8 cellular contexts compared by ENCODE assay signal in the genomic region with DNA sequence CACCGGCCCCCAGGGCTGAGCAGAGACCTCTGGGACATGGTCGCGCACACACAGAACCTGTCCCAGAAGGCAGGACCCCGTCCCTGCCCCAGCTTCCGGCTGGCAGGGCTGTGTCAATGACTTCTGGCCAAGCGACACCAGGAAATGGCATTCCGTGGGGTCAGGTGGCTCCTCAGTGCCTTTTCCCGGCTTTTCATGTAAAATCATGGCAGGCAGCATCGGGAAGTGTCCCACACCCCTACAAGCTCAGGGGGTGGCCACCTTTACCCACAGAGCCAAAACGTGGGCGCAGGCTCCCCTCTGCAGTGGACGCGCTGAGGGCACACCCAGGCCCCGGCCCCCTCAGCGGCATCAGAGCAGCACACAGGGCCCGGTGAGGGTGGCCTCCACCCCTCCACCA.
A peak's percentile ranks its signal among the peaks of the same experiment; 100 is the strongest.
DNase-seq lines count a peak whose midpoint lies in the region; ATAC-seq and TF ChIP-seq lines count a peak whose summit lies in the region.
"Not testable (repeated sequence)": the region's sequence is repeated elsewhere in the genome, so short reads cannot be mapped to it uniquely, and the experiment has no call there.

No MANE protein-coding gene starts in this region.

- not testable (repeated sequence) for H2AFZ ChIP-seq in OCI-LY7 (ENCODE audit: low read length)

- H3K9me3 ChIP-seq in BLaER1; OCI-LY7 (ENCODE audit: low read length); aorta (ENCODE audit: control insufficient read depth, low read length): not testable (repeated sequence)

- TF ChIP-seq CTCF in OCI-LY7 (conservative IDR thresholded peaks at IDR 0.05; ENCODE audit: low read length): not testable (repeated sequence)

- peak; percentile 8 for ATAC-seq in left ventricle myocardium superior
- peak; percentile 13 for ATAC-seq in sciatic nerve
- peak; percentile 20 for ATAC-seq in aorta (ENCODE audit: low FRiP score)

- POLR2A ChIA-PET in OCI-LY7 (lab: Charles Lee): not testable (repeated sequence)

- BruUV-seq in OCI-LY7 (replicated peaks; lab: Mats Ljungman, UMichigan): not testable (repeated sequence)

- 64 to 67% methylated on average over 14 to 16 of the region's 16 CpGs for WGBS in aorta, 2 donors

- intact Hi-C loops in OCI-LY7 (cut with micrococcal nuclease; ENCODE audit: unreplicated experiment); left ventricle myocardium superior (cut with micrococcal nuclease); sciatic nerve (cut with DNase I); aorta (cut with DNase I): not testable (repeated sequence)

- not testable (repeated sequence) for H4K20me1 ChIP-seq in BLaER1; OCI-LY7 (ENCODE audit: insufficient read depth, low read length)

- peaks cover 32% of the 10 kb centered on the region for H3K4me1 ChIP-seq in BLaER1
- H3K4me1 ChIP-seq in OCI-LY7 (ENCODE audit: insufficient read depth, low read length, poor library complexity, severe bottlenecking); aorta (ENCODE audit: control insufficient read depth in 1 of 2, insufficient read depth in 2 of 2, low read length in 2 of 2): not testable (repeated sequence)

- peak overlapping the region; percentile 55 for H3K4me2 ChIP-seq in BLaER1
- H3K4me2 ChIP-seq in OCI-LY7 (ENCODE audit: low read length): peak overlapping the region; percentile 39; the same call in 1 of the 2 replicates

- H3K79me2 ChIP-seq in OCI-LY7 (ENCODE audit: insufficient read depth, low read depth, low read length): not testable (repeated sequence)

- not testable (repeated sequence) for H3K4me3 ChIP-seq in BLaER1; OCI-LY7 (ENCODE audit: low read depth, low read length, poor library complexity, severe bottlenecking); aorta (ENCODE audit: low read length in 2 of 2)

- H3K9ac ChIP-seq in BLaER1: not testable (repeated sequence)

- H3K9me2 ChIP-seq in OCI-LY7 (ENCODE audit: insufficient read depth, low read length): not testable (repeated sequence)

- DNase-seq in OCI-LY7 (ENCODE audit: low spot score); left ventricle myocardium superior; sciatic nerve (ENCODE audit: low spot score); aorta: not testable (repeated sequence)
- DNase-seq in ecto neural progenitor cell (ENCODE audit: low spot score): peak; percentile 43
- DNase-seq in left kidney (ENCODE audit: low read depth, low spot score): peak; percentile 11
- DNase-seq in mesenteric fat pad (ENCODE audit: low spot score): peak; percentile 79

- H3K27ac ChIP-seq in BLaER1; OCI-LY7 (ENCODE audit: low read depth, low read length, poor library complexity, severe bottlenecking); aorta (ENCODE audit: low read depth in 1 of 2, low read length in 2 of 2): not testable (repeated sequence)

- H3K36me3 ChIP-seq in BLaER1; OCI-LY7 (ENCODE audit: insufficient read depth, low read length); aorta (ENCODE audit: control insufficient read depth in 1 of 2, insufficient read depth in 2 of 2, low read length in 1 of 2): not testable (repeated sequence)

- CTCF ChIA-PET in OCI-LY7 (lab: Charles Lee; ENCODE audit: unreplicated experiment): not testable (repeated sequence)

- H3K27me3 ChIP-seq in BLaER1; aorta (ENCODE audit: control insufficient read depth in 1 of 2, insufficient read depth in 2 of 2, low read length in 1 of 2): not testable (repeated sequence)
